In the genomic region with DNA sequence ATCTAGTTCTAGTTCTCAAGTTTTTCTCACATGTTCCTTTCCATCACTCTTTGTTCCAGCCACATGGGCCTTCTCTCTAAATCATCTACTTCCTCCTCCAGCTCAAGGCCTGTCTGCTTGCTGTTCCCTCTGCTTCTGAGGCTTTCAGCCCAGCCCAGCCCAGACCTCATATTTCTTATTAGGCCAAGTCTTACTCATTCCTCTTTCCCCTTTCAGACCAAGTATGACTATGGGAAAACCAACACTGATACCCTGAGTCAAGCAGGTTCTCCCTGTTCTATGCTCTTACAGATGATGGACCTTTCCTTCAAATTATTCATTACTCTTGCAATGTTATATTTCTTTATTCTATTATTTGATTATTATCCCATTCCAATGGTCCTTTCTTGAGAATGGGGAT, we compare ENCODE assay signal across 18 cellular contexts.
DNase-seq lines count a peak whose midpoint lies in the region; ATAC-seq and TF ChIP-seq lines count a peak whose summit lies in the region.
"Had no signal": no experiment of that assay in that cellular context is flagged by ENCODE, and none has a peak within 500 bp of the region (broad histone marks: within the 10 kb centered on the region; RNA-seq: fewer than 3 reads in every experiment).

No MANE protein-coding gene starts in this region.

- DNase-seq in NOMO-1 (lab: John Stamatoyannopoulos, UW; ENCODE audit: unreplicated experiment in 2 of 2) (peak; percentile 83 to 85), OCI-M1 (lab: John Stamatoyannopoulos, UW) (peak; percentile 70), epithelial cell of prostate (ENCODE audit: low read depth, low spot score) (peak; percentile 45), type B pancreatic cell (ENCODE audit: extremely low spot score, unreplicated experiment) (no peak), A172 (ENCODE audit: low spot score) (no peak), Right ventricle myocardium superior (no peak)
- DNase-seq in activated naive CD4-positive, alpha-beta T cell treated with anti-CD3 and anti-CD28 coated beads, Interleukin-2, amount 50 U/mL, for 72 hours (ENCODE audit: low spot score in 2 of 2): no peak
- DNase-seq: BE2C; CD8-positive, alpha-beta T cell; COR-L47; DMS153; DMS79 treated with DMSO at 0.1 percent for 48 hours; EL; H9 had no signal

- no peak for TF ChIP-seq CTCF in type B pancreatic cell (conservative IDR thresholded peaks at IDR 0.05)

- ATAC-seq in activated naive CD4-positive, alpha-beta T cell treated with anti-CD3 and anti-CD28 coated beads, Interleukin-2, amount 50 U/mL, for 72 hours: no peak
- no peak for ATAC-seq in Right ventricle myocardium superior (ENCODE audit: poor library complexity)
- ATAC-seq: A549; CD8-positive, alpha-beta T cell; GM23338; HepG2 had no signal

- no peak overlapping the region for H3K4me3 Mint-ChIP-seq in type B pancreatic cell
- H3K4me3 Mint-ChIP-seq: CD8-positive, alpha-beta T cell; GM23338; H9 had no signal

- peak overlapping the region; percentile 1 for H3K27ac Mint-ChIP-seq in type B pancreatic cell
- no peak overlapping the region for H3K27ac Mint-ChIP-seq in activated naive CD4-positive, alpha-beta T cell treated with anti-CD3 and anti-CD28 coated beads, Interleukin-2, amount 50 U/mL, for 72 hours
- H3K27ac Mint-ChIP-seq: CD8-positive, alpha-beta T cell; GM23338; H9 had no signal

- peaks cover 31% of the 10 kb centered on the region for H3K4me1 Mint-ChIP-seq in type B pancreatic cell (ENCODE audit: unreplicated experiment)

- no peak overlapping the region for H3K27ac ChIP-seq in epithelial cell of prostate
- H3K27ac ChIP-seq: A549, C4-2B had no signal

- intact Hi-C loops in Right ventricle myocardium superior (cut with DNase I): no loop called here

- H3K36me3 Mint-ChIP-seq in type B pancreatic cell: no peaks in the 10 kb centered on the region
- H3K36me3 Mint-ChIP-seq in activated naive CD4-positive, alpha-beta T cell treated with anti-CD3 and anti-CD28 coated beads, Interleukin-2, amount 50 U/mL, for 72 hours: no peaks in the 10 kb centered on the region
- H3K36me3 Mint-ChIP-seq: CD8-positive, alpha-beta T cell had no signal

- no peaks in the 10 kb centered on the region for H3K9me3 Mint-ChIP-seq in type B pancreatic cell
- no peaks in the 10 kb centered on the region for H3K9me3 Mint-ChIP-seq in activated naive CD4-positive, alpha-beta T cell treated with anti-CD3 and anti-CD28 coated beads, Interleukin-2, amount 50 U/mL, for 72 hours
- H3K9me3 Mint-ChIP-seq: CD8-positive, alpha-beta T cell; GM23338; H9 had no signal

- peaks cover 5% of the 10 kb centered on the region for H3K27me3 Mint-ChIP-seq in type B pancreatic cell

Comparison
In these comparisons a context has a peak if more than half of its experiments do, and no peak if none do; other contexts are left out.
1. DNase-seq: peak in NOMO-1 (2 of 2), OCI-M1 (single experiment) and epithelial cell of prostate (single experiment); none in type B pancreatic cell (single experiment), activated naive CD4-positive, alpha-beta T cell treated with anti-CD3 and anti-CD28 coated beads, Interleukin-2, amount 50 U/mL, for 72 hours (0 of 2), A172 (single experiment) and Right ventricle myocardium superior (single experiment).